ENCODE assay signal across 36 cellular contexts in genomic region chr15:45099549-45100165, GRCh38. TPM values are rescaled to one million over a fixed set of nuclear protein-coding genes. Genes with fewer than 3 reads are reported as not detected.
"Had no signal": no experiment of that assay in that cellular context is flagged by ENCODE, and none has a peak within 500 bp of the region (broad histone marks: within the 10 kb centered on the region; RNA-seq: fewer than 3 reads in every experiment).

No MANE protein-coding gene starts in this region.

- H3K27ac Mint-ChIP-seq: activated naive CD4-positive, alpha-beta T cell treated with anti-CD3 and anti-CD28 coated beads for 36 hours; activated naive CD8-positive, alpha-beta T cell treated with anti-CD3 and anti-CD28 coated beads for 36 hours; activated T-cell treated with anti-CD3 and anti-CD28 coated beads, Interleukin-2, amount 50 U/mL, for 72 hours; naive thymus-derived CD4-positive, alpha-beta T cell had no signal

- ATAC-seq: activated T-cell treated with anti-CD3 and anti-CD28 coated beads, Interleukin-2, amount 50 U/mL, for 72 hours; body of pancreas; gastrocnemius medialis; left cardiac atrium; left ventricle myocardium superior; naive thymus-derived CD4-positive, alpha-beta T cell; stimulated activated naive CD8-positive, alpha-beta T cell treated with anti-CD3 and anti-CD28 coated beads, Interleukin-15, Interleukin-2, amounts not matched to agents 100 U/mL and 50 U/mL, for 24 hours had no signal

- H3K36me3 Mint-ChIP-seq: activated naive CD8-positive, alpha-beta T cell treated with anti-CD3 and anti-CD28 coated beads for 36 hours; naive thymus-derived CD4-positive, alpha-beta T cell had no signal

- H3K27ac ChIP-seq: adrenal gland, body of pancreas, colonic mucosa, gastrocnemius medialis, hepatocyte, parathyroid adenoma, right atrium auricular region, testis, transverse colon had no signal

- H3K4me1 ChIP-seq: adrenal gland, body of pancreas, colonic mucosa, gastrocnemius medialis, parathyroid adenoma, right atrium auricular region, testis, transverse colon had no signal

- H3K79me2 ChIP-seq: hepatocyte, parathyroid adenoma had no signal

- H3K4me2 ChIP-seq: hepatocyte had no signal

- H3K9me3 ChIP-seq: adrenal gland, body of pancreas, colonic mucosa, gastrocnemius medialis, right atrium auricular region, testis, transverse colon had no signal

- H3K9me3 Mint-ChIP-seq: activated naive CD4-positive, alpha-beta T cell treated with anti-CD3 and anti-CD28 coated beads for 36 hours; activated naive CD8-positive, alpha-beta T cell treated with anti-CD3 and anti-CD28 coated beads for 36 hours; activated T-cell treated with anti-CD3 and anti-CD28 coated beads, Interleukin-2, amount 50 U/mL, for 72 hours; naive thymus-derived CD4-positive, alpha-beta T cell had no signal

- H3K27me3 Mint-ChIP-seq: activated naive CD8-positive, alpha-beta T cell treated with anti-CD3 and anti-CD28 coated beads for 36 hours had no signal

- H3K36me3 ChIP-seq: adrenal gland, colonic mucosa, gastrocnemius medialis, right atrium auricular region, transverse colon had no signal

- H3K4me3 ChIP-seq: adrenal gland, body of pancreas, colonic mucosa, gastrocnemius medialis, hepatocyte, right atrium auricular region, testis, transverse colon had no signal

- H3K27me3 ChIP-seq: adrenal gland, body of pancreas, colonic mucosa, gastrocnemius medialis, hepatocyte, right atrium auricular region, testis, transverse colon had no signal

- FAIRE-seq: endometrium, urothelium cell line had no signal

- H3K4me3 Mint-ChIP-seq: activated naive CD4-positive, alpha-beta T cell treated with anti-CD3 and anti-CD28 coated beads for 36 hours; activated naive CD8-positive, alpha-beta T cell treated with anti-CD3 and anti-CD28 coated beads for 36 hours; activated T-cell treated with anti-CD3 and anti-CD28 coated beads, Interleukin-2, amount 50 U/mL, for 72 hours; naive thymus-derived CD4-positive, alpha-beta T cell had no signal

- H3K9ac ChIP-seq: parathyroid adenoma had no signal

- H2AFZ ChIP-seq: hepatocyte, parathyroid adenoma had no signal

- DNase-seq: activated CD4-positive, alpha-beta T cell treated with anti-CD3 and anti-CD28 coated beads for 4 hours; activated CD4-positive, alpha-beta T cell treated with anti-CD3 and anti-CD28 coated beads, Interleukin-2, amount 50 U/mL, for 4 hours; activated naive CD4-positive, alpha-beta T cell treated with anti-CD3 and anti-CD28 coated beads for 36 hours; activated naive CD8-positive, alpha-beta T cell treated with anti-CD3 and anti-CD28 coated beads for 36 hours; activated T-cell treated with anti-CD3 and anti-CD28 coated beads for 4 hours; activated T-cell treated with anti-CD3 and anti-CD28 coated beads, Interleukin-2, amount 50 U/mL, for 72 hours; body of pancreas; cerebellar nuclear complex; colonic mucosa; effector CD8-positive, alpha-beta T cell; erythroblast; gastrocnemius medialis; glutamatergic neuron; islet precursor cell; left cardiac atrium; left ventricle myocardium superior; midbrain; naive thymus-derived CD4-positive, alpha-beta T cell; nucleus accumbens; stimulated activated CD4-positive, alpha-beta T cell treated with anti-CD3 and anti-CD28 coated beads, Interleukin-12 subunit alpha, Interleukin-12 subunit beta, amount 100 ng/mL, for 4 hours; stimulated activated CD4-positive, alpha-beta T cell treated with anti-CD3 and anti-CD28 coated beads, Interleukin-4, amount 100 ng/mL, for 1 hour; stimulated activated naive CD8-positive, alpha-beta T cell treated with anti-CD3 and anti-CD28 coated beads, Interleukin-15, Interleukin-2, amounts not matched to agents 100 U/mL and 50 U/mL, for 24 hours; testis; transverse colon had no signal

- H3K4me1 Mint-ChIP-seq: activated naive CD8-positive, alpha-beta T cell treated with anti-CD3 and anti-CD28 coated beads for 36 hours; naive thymus-derived CD4-positive, alpha-beta T cell had no signal

RNA-seq across cellular contexts. Expression of gene DUOX2, which starts 14.3 kb away (rescaled TPM):
- total RNA-seq: activated naive CD4-positive, alpha-beta T cell treated with anti-CD3 and anti-CD28 coated beads for 36 hours; activated naive CD8-positive, alpha-beta T cell treated with anti-CD3 and anti-CD28 coated beads for 36 hours; dermis microvascular lymphatic vessel endothelial cell; gastrocnemius medialis; pulmonary artery endothelial cell; T-helper 1 cell treated with Interleukin-12 subunit alpha and Interleukin-12 subunit beta and Interleukin-4 antibody, amounts not matched to agents 30 ng/mL and 1 ng/mL, for 36 hours had no signal
- polyA plus RNA-seq: naive thymus-derived CD4-positive, alpha-beta T cell; neural cell had no signal

RNA-seq across cellular contexts. Expression of gene DUOXA2, which starts 14.5 kb away (rescaled TPM):
- total RNA-seq: activated naive CD4-positive, alpha-beta T cell treated with anti-CD3 and anti-CD28 coated beads for 36 hours; activated naive CD8-positive, alpha-beta T cell treated with anti-CD3 and anti-CD28 coated beads for 36 hours; activated T-cell treated with anti-CD3 and anti-CD28 coated beads, Interleukin-2, amount 50 U/mL, for 72 hours; aorta; body of pancreas; dermis microvascular lymphatic vessel endothelial cell; gastrocnemius medialis; left cardiac atrium; left ventricle myocardium superior; naive thymus-derived CD4-positive, alpha-beta T cell; pulmonary artery endothelial cell; right atrium auricular region; skeletal muscle tissue; T-helper 1 cell treated with Interleukin-12 subunit alpha and Interleukin-12 subunit beta and Interleukin-4 antibody, amounts not matched to agents 30 ng/mL and 1 ng/mL, for 36 hours had no signal
- polyA plus RNA-seq: naive thymus-derived CD4-positive, alpha-beta T cell; neural cell had no signal

RNA-seq across cellular contexts. Expression of gene DUOXA1, which starts 30.0 kb away (rescaled TPM):
- total RNA-seq: activated naive CD4-positive, alpha-beta T cell treated with anti-CD3 and anti-CD28 coated beads for 36 hours; activated naive CD8-positive, alpha-beta T cell treated with anti-CD3 and anti-CD28 coated beads for 36 hours; body of pancreas; dermis microvascular lymphatic vessel endothelial cell; gastrocnemius medialis; pulmonary artery endothelial cell; skeletal muscle tissue had no signal
- polyA plus RNA-seq: neural cell had no signal

RNA-seq across cellular contexts. Expression of gene DUOX1, which starts 30.1 kb away (rescaled TPM):
- total RNA-seq: dermis microvascular lymphatic vessel endothelial cell, pulmonary artery endothelial cell had no signal
- polyA plus RNA-seq: neural cell had no signal
